Comparison of ENCODE assay signal across 30 cellular contexts in the genomic region with DNA sequence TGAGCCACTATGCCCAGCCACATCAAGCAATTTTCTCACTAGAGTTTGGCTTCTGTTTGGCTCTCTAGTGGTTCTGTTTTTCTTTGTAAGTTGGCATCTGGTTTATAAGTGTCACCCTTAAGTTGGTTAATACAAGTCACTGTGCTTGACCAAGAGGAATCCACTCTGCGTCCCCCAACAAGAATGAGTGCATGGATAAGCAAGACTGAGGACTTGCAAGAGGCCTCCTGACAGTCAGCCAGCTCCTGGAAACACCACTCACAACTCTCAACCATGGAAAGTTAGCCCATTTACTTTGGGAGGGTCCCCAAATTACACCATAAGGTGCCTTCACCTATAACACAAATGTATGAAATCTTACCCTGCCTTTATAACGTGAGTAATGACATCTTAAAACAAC. TPM values are rescaled to one million over a fixed set of nuclear protein-coding genes. Genes with fewer than 3 reads are reported as not detected.
DNase-seq lines count a peak whose midpoint lies in the region; ATAC-seq, FAIRE-seq and TF ChIP-seq lines count a peak whose summit lies in the region.
"Had no signal": no experiment of that assay in that cellular context is flagged by ENCODE, and none has a peak within 500 bp of the region (broad histone marks: within the 10 kb centered on the region; RNA-seq: fewer than 3 reads in every experiment).

No MANE protein-coding gene starts in this region.

- no peak overlapping the region for H3K27ac Mint-ChIP-seq in activated naive CD4-positive, alpha-beta T cell treated with anti-CD3 and anti-CD28 coated beads for 36 hours
- no peak overlapping the region for H3K27ac Mint-ChIP-seq in activated naive CD4-positive, alpha-beta T cell treated with anti-CD3 and anti-CD28 coated beads, Interleukin-2, amount 10 ng/mL, durations not matched to agents 7 days and 5 days
- peak overlapping the region; percentile 25 for H3K27ac Mint-ChIP-seq in central memory CD8-positive, alpha-beta T cell (ENCODE audit: low read depth)
- no peak overlapping the region for H3K27ac Mint-ChIP-seq in CD8-positive, alpha-beta T cell

- peak overlapping the region; percentile 81 for H3K4me2 ChIP-seq in Loucy (ENCODE audit: low read depth, low read length, poor library complexity, severe bottlenecking)
- H3K4me2 ChIP-seq: KMS-11, SK-N-SH had no signal

- intact Hi-C loops in activated naive CD4-positive, alpha-beta T cell treated with anti-CD3 and anti-CD28 coated beads for 36 hours (cut with micrococcal nuclease), result no loop called here
- intact Hi-C loops in thyroid gland (cut with DNase I), result no loop called here
- intact Hi-C loops in CD8-positive, alpha-beta T cell (cut with DNase I, micrococcal nuclease), result no loop called here

- peaks cover 88% of the 10 kb centered on the region for H3K4me1 Mint-ChIP-seq in activated naive CD4-positive, alpha-beta T cell treated with anti-CD3 and anti-CD28 coated beads for 36 hours (ENCODE audit: low read depth)
- H3K4me1 Mint-ChIP-seq in activated naive CD4-positive, alpha-beta T cell treated with anti-CD3 and anti-CD28 coated beads, Interleukin-2, amount 10 ng/mL, durations not matched to agents 7 days and 5 days, result peaks cover 85% of the 10 kb centered on the region
- peaks cover 76% of the 10 kb centered on the region for H3K4me1 Mint-ChIP-seq in central memory CD8-positive, alpha-beta T cell
- peaks cover 82% of the 10 kb centered on the region for H3K4me1 Mint-ChIP-seq in CD8-positive, alpha-beta T cell (ENCODE audit: low read depth)

- peak overlapping the region; percentile 90 for H3K4me3 ChIP-seq in Loucy (ENCODE audit: low read length, poor library complexity, severe bottlenecking)
- H3K4me3 ChIP-seq in thyroid gland (replicated peaks in 1 of 3), result no peak overlapping the region
- H3K4me3 ChIP-seq in CD8-positive, alpha-beta T cell (ENCODE audit: low read depth, low read length), result no peak overlapping the region
- H3K4me3 ChIP-seq: cardiac muscle cell, colonic mucosa, pancreas, skin epidermis had no signal

- no peaks in the 10 kb centered on the region for H3K9me3 Mint-ChIP-seq in activated naive CD4-positive, alpha-beta T cell treated with anti-CD3 and anti-CD28 coated beads for 36 hours
- no peaks in the 10 kb centered on the region for H3K9me3 Mint-ChIP-seq in activated naive CD4-positive, alpha-beta T cell treated with anti-CD3 and anti-CD28 coated beads, Interleukin-2, amount 10 ng/mL, durations not matched to agents 7 days and 5 days
- H3K9me3 Mint-ChIP-seq in central memory CD8-positive, alpha-beta T cell, result no peaks in the 10 kb centered on the region
- H3K9me3 Mint-ChIP-seq in CD8-positive, alpha-beta T cell, result no peaks in the 10 kb centered on the region
- H3K9me3 Mint-ChIP-seq: activated naive CD4-positive, alpha-beta T cell treated with anti-CD3 and anti-CD28 coated beads, Interleukin-2, amount 50 U/mL, for 72 hours; activated T-helper 1 cell treated with anti-CD3 and anti-CD28 coated beads, Interleukin-12 subunit alpha, Interleukin-12 subunit beta, Interleukin-2, Interleukin-4 antibody, amounts not matched to agents 30 ng/mL and 10 ng/mL and 1 ng/mL, durations not matched to agents 14 hours and 24 hours and 36 hours; immature natural killer cell had no signal

- H3K27me3 ChIP-seq in Loucy (ENCODE audit: insufficient read depth, low read length, poor library complexity, severe bottlenecking) (no peaks in the 10 kb centered on the region), thyroid gland (no peaks in the 10 kb centered on the region)
- H3K27me3 ChIP-seq in CD8-positive, alpha-beta T cell (ENCODE audit: insufficient read depth, low read length), result no peaks in the 10 kb centered on the region
- H3K27me3 ChIP-seq: cardiac muscle cell, colonic mucosa, pancreas had no signal

- H3K36me3 ChIP-seq in Loucy (ENCODE audit: insufficient read depth, low read length) (peaks cover 76% of the 10 kb centered on the region), thyroid gland (peaks cover 8 to 16% of the 10 kb centered on the region in 2 donors)
- peaks cover 34% of the 10 kb centered on the region for H3K36me3 ChIP-seq in CD8-positive, alpha-beta T cell (ENCODE audit: insufficient read depth, low read length)
- H3K36me3 ChIP-seq: colonic mucosa had no signal

- no peaks in the 10 kb centered on the region for H3K27me3 Mint-ChIP-seq in activated naive CD4-positive, alpha-beta T cell treated with anti-CD3 and anti-CD28 coated beads for 36 hours (ENCODE audit: low read depth)
- no peaks in the 10 kb centered on the region for H3K27me3 Mint-ChIP-seq in activated naive CD4-positive, alpha-beta T cell treated with anti-CD3 and anti-CD28 coated beads, Interleukin-2, amount 10 ng/mL, durations not matched to agents 7 days and 5 days
- no peaks in the 10 kb centered on the region for H3K27me3 Mint-ChIP-seq in central memory CD8-positive, alpha-beta T cell
- H3K27me3 Mint-ChIP-seq in CD8-positive, alpha-beta T cell (ENCODE audit: low read depth), result no peaks in the 10 kb centered on the region

- no peak for FAIRE-seq in urothelium cell line (lab: Jason Lieb, UNC)
- FAIRE-seq: astrocyte, pancreas had no signal

- H3K9me3 ChIP-seq in Loucy (ENCODE audit: insufficient read depth, low read depth, low read length), result no peaks in the 10 kb centered on the region
- no peaks in the 10 kb centered on the region for H3K9me3 ChIP-seq in thyroid gland
- no peaks in the 10 kb centered on the region for H3K9me3 ChIP-seq in CD8-positive, alpha-beta T cell (ENCODE audit: low read length)
- H3K9me3 ChIP-seq: colonic mucosa, pancreas, SK-N-SH had no signal

- peaks cover 100% of the 10 kb centered on the region for H3K79me2 ChIP-seq in Loucy (ENCODE audit: insufficient read depth, low read length)

- no peak for ATAC-seq in central memory CD8-positive, alpha-beta T cell (replicated peaks; ENCODE audit: extremely low read depth, poor library complexity, severe bottlenecking)
- no peak for ATAC-seq in CD8-positive, alpha-beta T cell
- ATAC-seq: Right ventricle myocardium inferior had no signal

- no peaks in the 10 kb centered on the region for H3F3A ChIP-seq in Loucy (ENCODE audit: low read depth)

- H3K9me2 ChIP-seq in Loucy (replicated peaks; ENCODE audit: low read depth, low read length), result no peaks in the 10 kb centered on the region
- H3K9me2 ChIP-seq: SK-N-SH had no signal

- peaks cover 98% of the 10 kb centered on the region for H4K20me1 ChIP-seq in Loucy (ENCODE audit: insufficient read depth, low read length, poor library complexity, severe bottlenecking)

- peaks cover 76% of the 10 kb centered on the region for H3K36me3 Mint-ChIP-seq in activated naive CD4-positive, alpha-beta T cell treated with anti-CD3 and anti-CD28 coated beads for 36 hours (ENCODE audit: low read depth)
- H3K36me3 Mint-ChIP-seq in activated naive CD4-positive, alpha-beta T cell treated with anti-CD3 and anti-CD28 coated beads, Interleukin-2, amount 10 ng/mL, durations not matched to agents 7 days and 5 days, result peaks cover 73% of the 10 kb centered on the region
- peaks cover 61% of the 10 kb centered on the region for H3K36me3 Mint-ChIP-seq in central memory CD8-positive, alpha-beta T cell (ENCODE audit: insufficient read depth)
- peaks cover 84% of the 10 kb centered on the region for H3K36me3 Mint-ChIP-seq in CD8-positive, alpha-beta T cell

- CTCF ChIA-PET in activated naive CD4-positive, alpha-beta T cell treated with anti-CD3 and anti-CD28 coated beads for 36 hours (lab: Charles Lee), result interaction anchor here (1.2 kb wide), 1 partner anchor 8 kb away, joined by 6 read pairs; no protein-coding TSS in a partner anchor
- CTCF ChIA-PET in activated naive CD4-positive, alpha-beta T cell treated with anti-CD3 and anti-CD28 coated beads, Interleukin-2, amount 10 ng/mL, durations not matched to agents 7 days and 5 days (lab: Charles Lee), result interaction anchor here (2.5 kb wide), 1 partner anchor 8 kb away, joined by 6 read pairs; no protein-coding TSS in a partner anchor
- CTCF ChIA-PET in CD8-positive, alpha-beta T cell (lab: Charles Lee), result interaction anchor here (0.6 to 1.1 kb wide), 2 partner anchors 36 to 201 kb away, joined by 3 to 5 read pairs; no protein-coding TSS in a partner anchor

- H2AFZ ChIP-seq in Loucy (ENCODE audit: low read length), result no peak overlapping the region

- no peak for TF ChIP-seq POLR2A in thyroid gland (IDR thresholded peaks at IDR 0.05)

- H3K27ac ChIP-seq in thyroid gland, result peak overlapping the region in 2 of 3 donors; percentile 48 to 52
- H3K27ac ChIP-seq in CD8-positive, alpha-beta T cell (ENCODE audit: low read depth, low read length), result no peak overlapping the region
- H3K27ac ChIP-seq: cardiac muscle cell, colonic mucosa, KMS-11, pancreas had no signal

- DNase-seq in activated naive CD4-positive, alpha-beta T cell treated with anti-CD3 and anti-CD28 coated beads for 36 hours, result no peak
- no peak for DNase-seq in activated naive CD4-positive, alpha-beta T cell treated with anti-CD3 and anti-CD28 coated beads, Interleukin-2, amount 10 ng/mL, durations not matched to agents 7 days and 5 days
- DNase-seq in central memory CD8-positive, alpha-beta T cell (ENCODE audit: low spot score in 2 of 2), result no peak
- DNase-seq in thyroid gland (peak; percentile 88 to 91), urothelium cell line (ENCODE audit: low spot score) (no peak)
- DNase-seq in CD8-positive, alpha-beta T cell, result no peak
- DNase-seq: activated CD4-positive, alpha-beta T cell treated with anti-CD3 and anti-CD28 coated beads for 1 hour; C1 segment of cervical spinal cord; Calu3; colonic mucosa; DMS79 treated with DMSO at 0.1 percent for 48 hours; effector memory CD4-positive, alpha-beta T cell; hippocampal formation; immature natural killer cell; NCI-H1417 treated with DMSO at 0.1 percent for 48 hours; NCI-H2081 treated with DMSO at 0.1 percent for 48 hours; NCI-H226; NCI-H69; pancreas; retina; SK-N-SH; stimulated activated naive CD4-positive, alpha-beta T cell treated with Interleukin-2 at 50 U/mL for 16 hours had no signal

- H3K9ac ChIP-seq in Loucy (ENCODE audit: low read depth, low read length, poor library complexity, severe bottlenecking), result no peak overlapping the region
- H3K9ac ChIP-seq: KMS-11, SK-N-SH had no signal

- no peak for TF ChIP-seq CTCF in Loucy (conservative IDR thresholded peaks at IDR 0.05; ENCODE audit: low read length)
- TF ChIP-seq CTCF in thyroid gland (IDR thresholded peaks at IDR 0.05), result no peak
- no peak for TF ChIP-seq CTCF in CD8-positive, alpha-beta T cell (IDR thresholded peaks at IDR 0.05)

- 46 to 47% methylated on average over 2 of the region's 2 CpGs for WGBS in thyroid gland, 2 donors

- H3K4me3 Mint-ChIP-seq in activated naive CD4-positive, alpha-beta T cell treated with anti-CD3 and anti-CD28 coated beads for 36 hours, result peak overlapping the region; percentile 4
- H3K4me3 Mint-ChIP-seq in activated naive CD4-positive, alpha-beta T cell treated with anti-CD3 and anti-CD28 coated beads, Interleukin-2, amount 10 ng/mL, durations not matched to agents 7 days and 5 days, result no peak overlapping the region
- peak overlapping the region; percentile 45 for H3K4me3 Mint-ChIP-seq in central memory CD8-positive, alpha-beta T cell
- no peak overlapping the region for H3K4me3 Mint-ChIP-seq in CD8-positive, alpha-beta T cell

- H3K4me1 ChIP-seq in Loucy (ENCODE audit: insufficient read depth, low read length, poor library complexity, severe bottlenecking), result peaks cover 81% of the 10 kb centered on the region
- peaks cover 8 to 19% of the 10 kb centered on the region in 2 donors for H3K4me1 ChIP-seq in thyroid gland
- H3K4me1 ChIP-seq in CD8-positive, alpha-beta T cell (ENCODE audit: insufficient read depth, low read length), result peaks cover 46% of the 10 kb centered on the region
- H3K4me1 ChIP-seq: colonic mucosa had no signal

- POLR2A ChIA-PET in CD8-positive, alpha-beta T cell (lab: Charles Lee), result no interaction called here

RNA-seq across cellular contexts. Expression of a gene that starts 7.6 kb away (rescaled TPM):
- 100 to 1,000 TPM; 114 to 124 TPM for total RNA-seq in activated naive CD4-positive, alpha-beta T cell treated with anti-CD3 and anti-CD28 coated beads for 36 hours
- total RNA-seq in thyroid gland, result 10 to 100 TPM; 14.6 to 32.9 (median 25.1) TPM
- total RNA-seq in CD8-positive, alpha-beta T cell, result 10 to 100 TPM; 43.7 to 49.7 TPM

RNA-seq across cellular contexts. Expression of a gene that starts 41.6 kb away (rescaled TPM):
- total RNA-seq in activated naive CD4-positive, alpha-beta T cell treated with anti-CD3 and anti-CD28 coated beads for 36 hours, result 10 to 100 TPM; 10.7 to 12.0 TPM
- 10 to 100 TPM in 1 of 4 donors, 1 to 10 TPM in 3; 6.0 to 12.0 (median 9.9) TPM for total RNA-seq in thyroid gland
- total RNA-seq in CD8-positive, alpha-beta T cell, result 10 to 100 TPM; 12.1 to 13.2 TPM

RNA-seq across cellular contexts. Expression of a gene that starts 52.1 kb away (rescaled TPM):
- total RNA-seq in activated naive CD4-positive, alpha-beta T cell treated with anti-CD3 and anti-CD28 coated beads for 36 hours, result 10 to 100 TPM; 60.8 to 62.0 TPM
- total RNA-seq in thyroid gland, result 100 to 1,000 TPM; 127 to 182 (median 151) TPM
- 10 to 100 TPM; 73.7 to 79.4 TPM for total RNA-seq in CD8-positive, alpha-beta T cell

Comparison
In these comparisons a context has a peak if more than half of its experiments do, and no peak if none do; other contexts are left out.
1. H3K4me3 Mint-ChIP-seq: peak in activated naive CD4-positive, alpha-beta T cell treated with anti-CD3 and anti-CD28 coated beads for 36 hours (single experiment) and central memory CD8-positive, alpha-beta T cell (single experiment); none in activated naive CD4-positive, alpha-beta T cell treated with anti-CD3 and anti-CD28 coated beads, Interleukin-2, amount 10 ng/mL, durations not matched to agents 7 days and 5 days (single experiment) and CD8-positive, alpha-beta T cell (single experiment).
2. DNase-seq: peak in thyroid gland (2 of 2); none in activated naive CD4-positive, alpha-beta T cell treated with anti-CD3 and anti-CD28 coated beads for 36 hours (single experiment), activated naive CD4-positive, alpha-beta T cell treated with anti-CD3 and anti-CD28 coated beads, Interleukin-2, amount 10 ng/mL, durations not matched to agents 7 days and 5 days (single experiment), central memory CD8-positive, alpha-beta T cell (0 of 2), urothelium cell line (single experiment) and CD8-positive, alpha-beta T cell (0 of 7).